Comparison of ENCODE assay signal across 26 cellular contexts in genomic region chr1:47765742-47766485, GRCh38.
"Had no signal": no experiment of that assay in that cellular context is flagged by ENCODE, and none has a peak within 500 bp of the region (broad histone marks: within the 10 kb centered on the region; RNA-seq: fewer than 3 reads in every experiment).

No MANE protein-coding gene starts in this region.

- H3K9me3 Mint-ChIP-seq: activated B cell treated with CpG ODN at 0.5 μM for 24 hours; activated CD4-positive, alpha-beta T cell treated with anti-CD3 and anti-CD28 coated beads, Interleukin-2, amount 10 ng/mL, durations not matched to agents 24 days and 14 days; activated naive CD4-positive, alpha-beta T cell treated with anti-CD3 and anti-CD28 coated beads, Interleukin-2, amount 50 U/mL, for 72 hours; activated naive CD8-positive, alpha-beta T cell treated with anti-CD3 and anti-CD28 coated beads, Interleukin-2, amount 50 U/mL, for 24 hours; activated T-cell treated with anti-CD3 and anti-CD28 coated beads, Interleukin-2, amount 50 U/mL, for 4 hours; T-helper 1 cell treated with Interleukin-12 subunit alpha and Interleukin-12 subunit beta and Interleukin-4 antibody, amounts not matched to agents 30 μg/mL and 1 μg/mL, for 36 hours had no signal

- H3K4me1 Mint-ChIP-seq: activated B cell treated with CpG ODN at 0.5 μM for 24 hours; activated CD4-positive, alpha-beta T cell treated with anti-CD3 and anti-CD28 coated beads, Interleukin-2, amount 10 ng/mL, durations not matched to agents 24 days and 14 days; activated naive CD8-positive, alpha-beta T cell treated with anti-CD3 and anti-CD28 coated beads, Interleukin-2, amount 50 U/mL, for 24 hours had no signal

- H3K27me3 ChIP-seq: ascending aorta, body of pancreas, Peyer's patch had no signal

- DNase-seq: activated B cell treated with CpG ODN at 0.5 μM for 24 hours; activated CD4-positive, alpha-beta T cell treated with anti-CD3 and anti-CD28 coated beads for 1 hour; activated CD4-positive, alpha-beta T cell treated with anti-CD3 and anti-CD28 coated beads, Interleukin-2, amount 10 ng/mL, durations not matched to agents 24 days and 14 days; activated CD4-positive, alpha-beta T cell treated with anti-CD3 and anti-CD28 coated beads, Interleukin-2, amount 50 U/mL, for 48 hours; activated CD8-positive, alpha-beta memory T cell treated with anti-CD3 and anti-CD28 coated beads for 24 hours; activated effector memory CD4-positive, alpha-beta T cell treated with anti-CD3 and anti-CD28 coated beads, Interleukin-2, amount 50 U/mL, for 16 hours; activated naive CD4-positive, alpha-beta T cell treated with Interleukin-2 at 50 U/mL for 16 hours; activated naive CD8-positive, alpha-beta T cell treated with anti-CD3 and anti-CD28 coated beads, Interleukin-2, amount 50 U/mL, for 24 hours; activated T-cell treated with anti-CD3 and anti-CD28 coated beads, Interleukin-2, amount 50 U/mL, for 4 hours; amniotic stem cell; Karpas-422; NCI-H1105 treated with DMSO at 0.1 percent for 48 hours; NCI-H1436 treated with DMSO at 0.1 percent for 48 hours; NCI-H187 treated with DMSO at 0.1 percent for 48 hours; NCI-H2171; NCI-H2227 treated with DMSO at 0.1 percent for 48 hours; NCI-H526; NCI-H774; NK-92 treated with Interleukin-12 subunit alpha and Interleukin-12 subunit beta, amount 100 ng/mL, for 24 hours; SHP77 had no signal

- ATAC-seq: activated naive CD4-positive, alpha-beta T cell treated with anti-CD3 and anti-CD28 coated beads, Interleukin-2, amount 50 U/mL, for 72 hours; activated naive CD8-positive, alpha-beta T cell treated with anti-CD3 and anti-CD28 coated beads, Interleukin-2, amount 50 U/mL, for 24 hours; activated T-cell treated with anti-CD3 and anti-CD28 coated beads, Interleukin-2, amount 50 U/mL, for 4 hours had no signal

- H3K36me3 ChIP-seq: ascending aorta, Peyer's patch had no signal

- H3K27ac ChIP-seq: ascending aorta, Peyer's patch, RWPE1 had no signal

- H3K36me3 Mint-ChIP-seq: activated naive CD4-positive, alpha-beta T cell treated with anti-CD3 and anti-CD28 coated beads, Interleukin-2, amount 50 U/mL, for 72 hours had no signal

- H3K27ac Mint-ChIP-seq: activated B cell treated with CpG ODN at 0.5 μM for 24 hours; activated CD4-positive, alpha-beta T cell treated with anti-CD3 and anti-CD28 coated beads, Interleukin-2, amount 10 ng/mL, durations not matched to agents 24 days and 14 days; activated naive CD4-positive, alpha-beta T cell treated with anti-CD3 and anti-CD28 coated beads, Interleukin-2, amount 50 U/mL, for 72 hours; activated naive CD8-positive, alpha-beta T cell treated with anti-CD3 and anti-CD28 coated beads, Interleukin-2, amount 50 U/mL, for 24 hours; T-helper 1 cell treated with Interleukin-12 subunit alpha and Interleukin-12 subunit beta and Interleukin-4 antibody, amounts not matched to agents 30 μg/mL and 1 μg/mL, for 36 hours had no signal

- H3K4me1 ChIP-seq: Peyer's patch had no signal

- H3K9me3 ChIP-seq: ascending aorta, body of pancreas, Peyer's patch had no signal

- H3K4me3 ChIP-seq: ascending aorta, body of pancreas, Peyer's patch had no signal

- H3K4me3 Mint-ChIP-seq: activated B cell treated with CpG ODN at 0.5 μM for 24 hours; activated CD4-positive, alpha-beta T cell treated with anti-CD3 and anti-CD28 coated beads, Interleukin-2, amount 10 ng/mL, durations not matched to agents 24 days and 14 days; activated naive CD8-positive, alpha-beta T cell treated with anti-CD3 and anti-CD28 coated beads, Interleukin-2, amount 50 U/mL, for 24 hours; activated T-cell treated with anti-CD3 and anti-CD28 coated beads, Interleukin-2, amount 50 U/mL, for 4 hours; T-helper 1 cell treated with Interleukin-12 subunit alpha and Interleukin-12 subunit beta and Interleukin-4 antibody, amounts not matched to agents 30 μg/mL and 1 μg/mL, for 36 hours had no signal

- H3K27me3 Mint-ChIP-seq: activated CD4-positive, alpha-beta T cell treated with anti-CD3 and anti-CD28 coated beads, Interleukin-2, amount 10 ng/mL, durations not matched to agents 24 days and 14 days had no signal
